In the genomic region with DNA sequence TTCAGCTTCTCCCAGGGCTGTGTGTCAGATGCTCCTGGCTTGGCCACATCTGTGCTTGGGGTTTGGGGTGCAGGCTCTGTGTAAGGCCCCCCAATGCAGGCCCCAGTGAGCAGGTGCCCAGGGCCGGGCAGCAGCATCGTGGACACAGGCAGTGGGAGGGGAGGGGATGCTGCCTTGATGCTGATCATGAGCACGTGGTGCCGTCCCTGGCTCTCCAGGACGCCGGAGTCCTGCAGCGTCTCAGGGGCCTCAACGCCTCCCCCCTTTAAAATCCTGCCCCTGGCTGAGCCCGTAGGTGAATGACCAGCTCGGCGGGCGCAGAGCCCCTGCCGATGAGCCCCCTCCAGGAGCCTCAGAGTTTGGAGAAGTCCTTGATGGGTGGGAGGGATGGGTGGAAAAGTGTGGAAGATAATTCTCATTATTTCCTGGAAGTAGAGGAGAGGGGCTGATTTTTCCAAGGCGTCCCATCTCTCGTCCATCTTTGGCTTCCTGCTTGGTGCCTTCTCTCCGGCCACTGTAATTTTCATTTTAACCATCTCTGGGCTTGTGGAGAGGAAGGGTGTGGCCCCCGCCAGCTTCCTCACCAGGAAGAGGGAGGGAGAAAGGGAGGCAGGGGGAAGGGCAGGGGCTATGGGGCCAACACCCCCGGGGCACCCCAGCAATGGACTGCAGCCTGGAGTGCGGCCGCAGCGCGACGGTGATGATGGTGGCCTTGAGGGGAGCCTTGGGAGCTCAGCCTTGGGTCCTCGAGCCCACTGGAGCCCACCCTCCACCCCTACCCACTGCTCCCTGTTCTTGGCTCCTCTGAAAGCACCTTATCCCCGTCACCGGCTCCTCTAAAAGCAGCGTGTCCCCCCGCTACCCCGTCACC, we compare ENCODE assay signal across 1 cellular context.
TF ChIP-seq lines count a peak whose summit lies in the region.

No MANE protein-coding gene starts in this region.

TF ChIP-seq in WTC11, 78 proteins besides CTCF, POLR2A, EP300 and RAD21 (continued from another document):
- TF ChIP-seq ATF6 (CRISPR knock-in tag; IDR thresholded peaks at IDR 0.05): no peak
- no peak for TF ChIP-seq NFATC4 (CRISPR knock-in tag; IDR thresholded peaks at IDR 0.05)
- no peak for TF ChIP-seq ZBTB21 (CRISPR knock-in tag; IDR thresholded peaks at IDR 0.05; ENCODE audit: borderline replicate concordance)
- TF ChIP-seq SOX15 (CRISPR knock-in tag; IDR thresholded peaks at IDR 0.05): no peak
- no peak for TF ChIP-seq ZNF512 (CRISPR knock-in tag; IDR thresholded peaks at IDR 0.05; ENCODE audit: borderline replicate concordance)
